ENCODE assay signal across 8 cellular contexts in the genomic region with DNA sequence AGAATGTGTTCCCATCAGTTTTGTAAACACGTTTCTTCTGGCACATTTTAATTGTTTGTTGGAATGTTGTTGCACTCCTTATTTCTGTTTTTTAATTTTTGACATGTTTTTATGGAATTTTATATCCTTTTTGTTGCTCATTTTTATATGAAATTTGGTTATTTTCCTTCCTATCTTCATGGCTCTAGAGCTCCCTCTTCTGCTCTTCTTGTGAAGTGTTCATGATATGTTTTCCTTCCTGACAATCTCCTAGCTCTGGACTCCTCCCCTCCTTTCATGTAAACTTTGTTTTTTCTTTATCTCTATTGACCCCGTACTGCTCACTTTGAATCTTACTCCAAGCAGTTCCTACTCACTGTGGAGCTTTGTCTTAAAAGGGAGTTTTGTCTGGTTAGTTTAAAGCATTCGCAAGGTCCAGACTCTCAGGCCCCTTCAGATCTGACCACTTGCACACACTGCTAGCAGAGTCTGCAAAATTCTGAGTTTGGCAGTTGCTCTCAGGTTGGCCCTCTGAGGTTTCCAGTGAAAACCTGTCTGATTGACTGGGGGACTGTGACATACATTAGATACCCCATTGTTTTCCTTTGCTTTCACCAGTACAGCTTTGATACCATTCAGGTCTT.
DNase-seq lines count a peak whose midpoint lies in the region; ATAC-seq and TF ChIP-seq lines count a peak whose summit lies in the region.

No MANE protein-coding gene starts in this region.

- no peak overlapping the region for H3K27ac ChIP-seq in left ventricle myocardium inferior (replicated peaks)
- no peak overlapping the region for H3K27ac ChIP-seq in breast epithelium

- H3K36me3 ChIP-seq in left ventricle myocardium inferior (no peaks in the 10 kb centered on the region), breast epithelium (no peaks in the 10 kb centered on the region)

- H3K4me3 ChIP-seq in left ventricle myocardium inferior (no peak overlapping the region), breast epithelium (no peak overlapping the region)

- DNase-seq in left ventricle myocardium inferior = no peak
- DNase-seq in left cardiac atrium = no peak
- DNase-seq in M059J (ENCODE audit: low read depth) = peak; percentile 26
- no peak for DNase-seq in breast epithelium (ENCODE audit: low spot score in 2 of 2)
- no peak for DNase-seq in neural crest cell (ENCODE audit: low read depth, low spot score)
- no peak for DNase-seq in activated CD8-positive, alpha-beta memory T cell treated with anti-CD3 and anti-CD28 coated beads, Interleukin-2, amount 50 U/mL, for 4 hours
- DNase-seq in NCI-H524 treated with DMSO at 0.1 percent for 48 hours (lab: John Stamatoyannopoulos, UW) = no peak
- DNase-seq in NCI-H2107 (lab: John Stamatoyannopoulos, UW) = no peak

- no peak overlapping the region for H3K4me3 Mint-ChIP-seq in neural crest cell

- H3K27ac Mint-ChIP-seq in neural crest cell (ENCODE audit: unreplicated experiment) = no peak overlapping the region

- H3K4me1 ChIP-seq in left ventricle myocardium inferior (no peaks in the 10 kb centered on the region), breast epithelium (no peaks in the 10 kb centered on the region)

- no peaks in the 10 kb centered on the region for H3K27me3 Mint-ChIP-seq in neural crest cell (ENCODE audit: low read depth)

- H3K9me3 ChIP-seq in left ventricle myocardium inferior (replicated peaks) (no peaks in the 10 kb centered on the region), breast epithelium (no peaks in the 10 kb centered on the region)

- H3K4me1 Mint-ChIP-seq in neural crest cell = no peaks in the 10 kb centered on the region

- ATAC-seq in left cardiac atrium = no peak

- TF ChIP-seq CTCF in left ventricle myocardium inferior (IDR thresholded peaks at IDR 0.05; ENCODE audit: borderline replicate concordance) = peak; percentile 37
- TF ChIP-seq CTCF in breast epithelium (IDR thresholded peaks at IDR 0.05) = peak in 2 of 3 donors; percentile 15 to 43
- peak; percentile 82 for TF ChIP-seq CTCF in neural crest cell (conservative IDR thresholded peaks at IDR 0.05)

- no peaks in the 10 kb centered on the region for H3K9me3 Mint-ChIP-seq in neural crest cell

- intact Hi-C loops in left ventricle myocardium inferior (cut with micrococcal nuclease) (no loop called here), left cardiac atrium (cut with DNase I) (no loop called here), breast epithelium (cut with DNase I; ENCODE audit: low total_unique reads) (no loop called here)

- no peaks in the 10 kb centered on the region for H3K36me3 Mint-ChIP-seq in neural crest cell (ENCODE audit: low read depth)

- TF ChIP-seq POLR2A in breast epithelium (IDR thresholded peaks at IDR 0.05) = no peak

- H3K27me3 ChIP-seq in left ventricle myocardium inferior (ENCODE audit: low read depth) (peaks cover 5% of the 10 kb centered on the region), breast epithelium (no peaks in the 10 kb centered on the region)

Comparison
In these comparisons a context has a peak if more than half of its experiments do, and no peak if none do; other contexts are left out.
1. CTCF ChIP-seq: peak in every context shown above with its lines; median percentile 82 in neural crest cell; 37 in left ventricle myocardium inferior; 29 in breast epithelium.